In genomic region chr1:52798331-52798730, GRCh38 we compare ENCODE assay signal across 37 cellular contexts. TPM values are rescaled to one million over a fixed set of nuclear protein-coding genes. Genes with fewer than 3 reads are reported as not detected.
"Had no signal": no experiment of that assay in that cellular context is flagged by ENCODE, and none has a peak within 500 bp of the region (broad histone marks: within the 10 kb centered on the region; RNA-seq: fewer than 3 reads in every experiment).

No MANE protein-coding gene starts in this region.

- H3K9me3 Mint-ChIP-seq: activated CD8-positive, alpha-beta T cell treated with anti-CD3 and anti-CD28 coated beads for 36 hours; activated naive CD4-positive, alpha-beta T cell treated with anti-CD3 and anti-CD28 coated beads, Interleukin-2, amount 10 ng/mL, durations not matched to agents 7 days and 5 days; activated naive CD8-positive, alpha-beta T cell treated with anti-CD3 and anti-CD28 coated beads, Interleukin-2, amount 50 U/mL, for 24 hours; activated T-cell treated with anti-CD3 and anti-CD28 coated beads, Interleukin-2, amount 50 U/mL, for 24 hours; activated T-helper 1 cell treated with anti-CD3 and anti-CD28 coated beads, Interleukin-12 subunit alpha, Interleukin-12 subunit beta, Interleukin-2, Interleukin-4 antibody, amounts not matched to agents 30 ng/mL and 10 ng/mL and 1 ng/mL, durations not matched to agents 14 hours and 24 hours and 36 hours; brain had no signal

- H3K4me1 Mint-ChIP-seq: activated naive CD4-positive, alpha-beta T cell treated with anti-CD3 and anti-CD28 coated beads, Interleukin-2, amount 10 ng/mL, durations not matched to agents 7 days and 5 days; activated naive CD8-positive, alpha-beta T cell treated with anti-CD3 and anti-CD28 coated beads, Interleukin-2, amount 50 U/mL, for 24 hours; brain had no signal

- ATAC-seq: activated CD8-positive, alpha-beta T cell treated with anti-CD3 and anti-CD28 coated beads for 36 hours; activated naive CD8-positive, alpha-beta T cell treated with anti-CD3 and anti-CD28 coated beads, Interleukin-2, amount 50 U/mL, for 24 hours; PC-3 had no signal

- H3K27me3 Mint-ChIP-seq: activated CD8-positive, alpha-beta T cell treated with anti-CD3 and anti-CD28 coated beads for 36 hours; activated naive CD4-positive, alpha-beta T cell treated with anti-CD3 and anti-CD28 coated beads, Interleukin-2, amount 10 ng/mL, durations not matched to agents 7 days and 5 days; activated naive CD8-positive, alpha-beta T cell; activated naive CD8-positive, alpha-beta T cell treated with anti-CD3 and anti-CD28 coated beads, Interleukin-2, amount 50 U/mL, for 24 hours; activated T-cell treated with anti-CD3 and anti-CD28 coated beads, Interleukin-2, amount 50 U/mL, for 24 hours had no signal

- H3K4me3 Mint-ChIP-seq: activated CD8-positive, alpha-beta T cell treated with anti-CD3 and anti-CD28 coated beads for 36 hours; activated naive CD4-positive, alpha-beta T cell treated with anti-CD3 and anti-CD28 coated beads, Interleukin-2, amount 10 ng/mL, durations not matched to agents 7 days and 5 days; activated naive CD8-positive, alpha-beta T cell; activated naive CD8-positive, alpha-beta T cell treated with anti-CD3 and anti-CD28 coated beads, Interleukin-2, amount 50 U/mL, for 24 hours; activated T-cell treated with anti-CD3 and anti-CD28 coated beads, Interleukin-2, amount 50 U/mL, for 24 hours; activated T-helper 1 cell treated with anti-CD3 and anti-CD28 coated beads, Interleukin-12 subunit alpha, Interleukin-12 subunit beta, Interleukin-2, Interleukin-4 antibody, amounts not matched to agents 30 ng/mL and 10 ng/mL and 1 ng/mL, durations not matched to agents 14 hours and 24 hours and 36 hours; brain had no signal

- H3K27ac Mint-ChIP-seq: activated CD8-positive, alpha-beta T cell treated with anti-CD3 and anti-CD28 coated beads for 36 hours; activated naive CD4-positive, alpha-beta T cell treated with anti-CD3 and anti-CD28 coated beads, Interleukin-2, amount 10 ng/mL, durations not matched to agents 7 days and 5 days; activated naive CD8-positive, alpha-beta T cell; activated naive CD8-positive, alpha-beta T cell treated with anti-CD3 and anti-CD28 coated beads, Interleukin-2, amount 50 U/mL, for 24 hours; activated T-cell treated with anti-CD3 and anti-CD28 coated beads, Interleukin-2, amount 50 U/mL, for 24 hours; activated T-helper 1 cell treated with anti-CD3 and anti-CD28 coated beads, Interleukin-12 subunit alpha, Interleukin-12 subunit beta, Interleukin-2, Interleukin-4 antibody, amounts not matched to agents 30 ng/mL and 10 ng/mL and 1 ng/mL, durations not matched to agents 14 hours and 24 hours and 36 hours; brain had no signal

- DNase-seq: activated CD4-positive, alpha-beta T cell treated with anti-CD3 and anti-CD28 coated beads for 1 hour; activated CD4-positive, alpha-beta T cell treated with anti-CD3 and anti-CD28 coated beads for 48 hours; activated CD4-positive, CD25-positive, alpha-beta regulatory T cell; activated CD8-positive, alpha-beta T cell treated with anti-CD3 and anti-CD28 coated beads for 36 hours; activated gamma-delta T cell treated with Interleukin-2 at 50 U/mL for 16 hours; activated naive CD4-positive, alpha-beta T cell treated with anti-CD3 and anti-CD28 coated beads, Interleukin-2, amount 10 ng/mL, durations not matched to agents 7 days and 5 days; activated naive CD8-positive, alpha-beta T cell treated with anti-CD3 and anti-CD28 coated beads, Interleukin-2, amount 50 U/mL, for 24 hours; activated T-cell treated with anti-CD3 and anti-CD28 coated beads, Interleukin-2, amount 50 U/mL, for 24 hours; anterior cingulate cortex; caudate nucleus; cerebellar nuclear complex; Kasumi-1; KG1; MG63; NCI-H1092; NCI-H1436 treated with DMSO at 0.1 percent for 48 hours; NCI-H187; NCI-H2029 treated with DMSO at 0.1 percent for 48 hours; NCI-H2107; NCI-H2171; NCI-H510A; NCI-H526; NCI-H748 treated with DMSO at 0.1 percent for 48 hours; NK-92 treated with Interleukin-12 subunit alpha and Interleukin-12 subunit beta, amount 100 ng/mL, for 24 hours; PC-3; Peyer's patch; RPMI8226; SHP77 treated with DMSO at 0.1 percent for 48 hours; SK-N-SH; SW 1271; T-helper 1 cell; T-helper 2 cell; T-helper 9 cell; WERI-Rb-1 had no signal

RNA-seq across cellular contexts. Expression of gene ZYG11A, which starts 44.2 kb away (rescaled TPM):
- total RNA-seq: Peyer's patch had no signal
